ENCODE assay signal across 8 cellular contexts in the genomic region with DNA sequence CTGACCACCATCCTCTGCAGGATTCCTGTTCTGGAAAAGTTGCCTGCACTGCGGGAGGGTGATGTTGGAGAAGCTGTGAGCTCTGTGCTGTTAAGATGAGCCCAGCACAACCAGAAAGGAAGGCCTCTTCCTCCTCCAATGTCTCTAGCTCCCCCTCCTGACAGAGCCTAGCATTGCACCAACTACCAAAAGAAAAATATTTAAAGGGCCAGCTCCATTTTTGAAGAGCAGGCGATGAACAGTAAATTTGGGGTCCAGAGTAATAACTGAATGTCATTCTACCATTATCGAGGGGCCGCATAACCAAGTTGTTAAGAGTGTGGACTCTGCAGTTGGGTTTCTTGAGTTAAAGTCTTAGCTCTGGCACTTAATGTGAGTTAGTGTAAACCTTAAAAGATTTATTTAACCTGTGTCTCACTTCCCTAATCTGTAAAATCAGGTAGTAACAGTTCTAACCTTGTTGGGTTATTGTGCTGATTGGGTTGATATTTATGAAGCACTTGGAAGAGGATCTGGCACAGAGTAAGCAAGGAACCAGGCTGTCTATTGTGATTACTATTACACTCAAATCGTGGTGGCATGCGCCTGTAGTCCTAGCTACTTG. TPM values are rescaled to one million over a fixed set of nuclear protein-coding genes. Genes with fewer than 3 reads are reported as not detected.
A peak's percentile ranks its signal among the peaks of the same experiment; 100 is the strongest.
DNase-seq lines count a peak whose midpoint lies in the region; ATAC-seq and TF ChIP-seq lines count a peak whose summit lies in the region.

No MANE protein-coding gene starts in this region.

- no peaks in the 10 kb centered on the region for H3K27me3 Mint-ChIP-seq in naive B cell

- no peaks in the 10 kb centered on the region for H3K27me3 ChIP-seq in ACC112 (ENCODE audit: insufficient read depth, low read length)

- peak; percentile 88 for TF ChIP-seq CTCF in GM13976 (IDR thresholded peaks at IDR 0.05; ENCODE audit: borderline replicate concordance, control extremely low read depth, extremely low read depth, insufficient read depth, missing control alignments)
- peak; percentile 97 for TF ChIP-seq CTCF in epithelial cell of proximal tubule (conservative IDR thresholded peaks at IDR 0.05; ENCODE audit: low read depth, low read length)

- H3K27ac ChIP-seq in ACC112 (ENCODE audit: low read depth, low read length) = peak overlapping the region; percentile 56; the same call in 1 of the 2 replicates

- H3K36me3 Mint-ChIP-seq in naive B cell = peaks cover 2 to 5% of the 10 kb centered on the region in 2 donors
- H3K36me3 Mint-ChIP-seq in stimulated activated effector memory CD8-positive, alpha-beta T cell treated with anti-CD3 and anti-CD28 coated beads, Interleukin-12 subunit alpha, Interleukin-12 subunit beta, amount 100 ng/mL, for 72 hours = peaks cover 6% of the 10 kb centered on the region

- peak; percentile 84 to 85 for ATAC-seq in naive B cell (ENCODE audit: low read depth in 2 of 2)
- ATAC-seq in stimulated activated effector memory CD8-positive, alpha-beta T cell treated with anti-CD3 and anti-CD28 coated beads, Interleukin-12 subunit alpha, Interleukin-12 subunit beta, amount 100 ng/mL, for 72 hours = peak; percentile 71

- H3K4me3 ChIP-seq in ACC112 (ENCODE audit: low read depth, low read length) (no peak overlapping the region), epithelial cell of proximal tubule (ENCODE audit: low read depth, low read length) (no peak overlapping the region)

- DNase-seq in GM13976 (ENCODE audit: low spot score) (peak; percentile 82), HK-2 (ENCODE audit: unreplicated experiment) (peak; percentile 77), NOMO-1 treated with dmso at 0.1 percent for 144 hours (lab: John Stamatoyannopoulos, UW; ENCODE audit: unreplicated experiment) (peak; percentile 58), epithelial cell of proximal tubule (ENCODE audit: low read depth) (no peak), naive B cell (peak; percentile 78)
- DNase-seq in activated CD8-positive, alpha-beta memory T cell treated with anti-CD3 and anti-CD28 coated beads, Interleukin-2, amount 50 U/mL, for 4 hours = peak; percentile 79
- DNase-seq in stimulated activated effector memory CD8-positive, alpha-beta T cell treated with anti-CD3 and anti-CD28 coated beads, Interleukin-12 subunit alpha, Interleukin-12 subunit beta, amount 100 ng/mL, for 72 hours (ENCODE audit: low spot score in 2 of 2) = peak; percentile 76 to 93

- peaks cover 0 to under 1% (median 0%) of the 10 kb centered on the region in 7 donors for H3K9me3 Mint-ChIP-seq in naive B cell
- H3K9me3 Mint-ChIP-seq in stimulated activated effector memory CD8-positive, alpha-beta T cell treated with anti-CD3 and anti-CD28 coated beads, Interleukin-12 subunit alpha, Interleukin-12 subunit beta, amount 100 ng/mL, for 72 hours = no peaks in the 10 kb centered on the region

- H3K4me3 Mint-ChIP-seq in naive B cell = peak overlapping the region in 4 of 8 donors; percentile 42 to 68 (median 56)
- no peak overlapping the region for H3K4me3 Mint-ChIP-seq in stimulated activated effector memory CD8-positive, alpha-beta T cell treated with anti-CD3 and anti-CD28 coated beads, Interleukin-12 subunit alpha, Interleukin-12 subunit beta, amount 100 ng/mL, for 72 hours

- H2AFZ ChIP-seq in ACC112 (ENCODE audit: low read length, unreplicated experiment) = peak overlapping the region; percentile 68

- H3K36me3 ChIP-seq in ACC112 (ENCODE audit: insufficient read depth, low read length) = no peaks in the 10 kb centered on the region

- H3K79me2 ChIP-seq in ACC112 (ENCODE audit: control insufficient read depth, insufficient read depth, low read length, unreplicated experiment) = no peaks in the 10 kb centered on the region

- in situ Hi-C loops in GM13976 (cut with MboI; ENCODE audit: low sequenced_read_pairs, unreplicated experiment) = loop anchor here (10.0 kb wide), 1 partner anchor 239 kb away; no protein-coding TSS in a partner anchor

- H3K4me1 Mint-ChIP-seq in naive B cell = peaks cover 25 to 28% (median 27%) of the 10 kb centered on the region in 3 donors
- H3K4me1 Mint-ChIP-seq in stimulated activated effector memory CD8-positive, alpha-beta T cell treated with anti-CD3 and anti-CD28 coated beads, Interleukin-12 subunit alpha, Interleukin-12 subunit beta, amount 100 ng/mL, for 72 hours = peaks cover 22% of the 10 kb centered on the region

- peaks cover 11% of the 10 kb centered on the region for H3K4me1 ChIP-seq in ACC112 (ENCODE audit: control insufficient read depth, insufficient read depth, low read length, unreplicated experiment)

- H3K27ac Mint-ChIP-seq in naive B cell = peak overlapping the region in 5 of 6 donors; percentile 27 to 84 (median 75)
- peak overlapping the region; percentile 92 for H3K27ac Mint-ChIP-seq in stimulated activated effector memory CD8-positive, alpha-beta T cell treated with anti-CD3 and anti-CD28 coated beads, Interleukin-12 subunit alpha, Interleukin-12 subunit beta, amount 100 ng/mL, for 72 hours

RNA-seq across cellular contexts. Expression of a gene that starts 3.9 kb away (rescaled TPM):
- not detected in 2 replicates for total RNA-seq in epithelial cell of proximal tubule
- polyA plus RNA-seq in naive B cell (ENCODE audit: low read depth in 6 of 6) = not detected

RNA-seq across cellular contexts. Expression of a gene that starts 28.3 kb away (rescaled TPM):
- not detected in 2 replicates for total RNA-seq in epithelial cell of proximal tubule
- polyA plus RNA-seq in naive B cell (ENCODE audit: low read depth in 6 of 6) = not detected

RNA-seq across cellular contexts. Expression of a gene that starts 42.6 kb away (rescaled TPM):
- 3.3 and 5.8 TPM in 2 replicates for total RNA-seq in epithelial cell of proximal tubule
- polyA plus RNA-seq in naive B cell (ENCODE audit: low read depth in 6 of 6) = 10 to 100 TPM; 26.4 to 43.7 (median 32.0) TPM
